In genomic region chr17:81666342-81667191, GRCh38 we compare ENCODE assay signal across 8 cellular contexts. TPM values are rescaled to one million over a fixed set of nuclear protein-coding genes. Genes with fewer than 3 reads are reported as not detected.
DNase-seq lines count a peak whose midpoint lies in the region; ATAC-seq and TF ChIP-seq lines count a peak whose summit lies in the region.

CCDC137 (plus strand) TSS chr17:81666737; CDS start chr17:81666767, 30 bp downstream.
OXLD1 (minus strand) TSS chr17:81666605; CDS start chr17:81666577, 28 bp downstream.

- H3K9me3 ChIP-seq in fibroblast of lung (ENCODE audit: control insufficient read depth, insufficient read depth, low read depth, low read length), result no peaks in the 10 kb centered on the region
- no peaks in the 10 kb centered on the region for H3K9me3 ChIP-seq in naive thymus-derived CD4-positive, alpha-beta T cell (ENCODE audit: control insufficient read depth in 2 of 3, low read length in 3 of 3)

- peaks cover 41% of the 10 kb centered on the region for H3K79me2 ChIP-seq in GM23338 (replicated peaks; ENCODE audit: insufficient read depth)
- peaks cover 27% of the 10 kb centered on the region for H3K79me2 ChIP-seq in fibroblast of lung (ENCODE audit: control insufficient read depth, insufficient read depth, low read length)

- H3K4me3 Mint-ChIP-seq in GM23338, result peak within 1 kb of the TSS; percentile 98
- H3K4me3 Mint-ChIP-seq in activated T-helper 1 cell treated with anti-CD3 and anti-CD28 coated beads, Interleukin-12 subunit alpha, Interleukin-12 subunit beta, Interleukin-2, Interleukin-4 antibody, amounts not matched to agents 30 ng/mL and 10 ng/mL and 1 ng/mL, durations not matched to agents 14 hours and 24 hours and 36 hours, result peak within 1 kb of the TSS; percentile 99
- H3K4me3 Mint-ChIP-seq in naive thymus-derived CD4-positive, alpha-beta T cell, result peak within 1 kb of the TSS; percentile 88 to 99 (median 94)
- H3K4me3 Mint-ChIP-seq in stimulated activated memory B cell treated with anti-CD40 and anti-IgM and Interleukin-4, amounts not matched to agents 10 μg/mL and 1 μg/mL and 100 μg/mL, for 72 hours, result peak within 1 kb of the TSS; percentile 93

- peaks cover 27% of the 10 kb centered on the region for H3F3A ChIP-seq in GM23338 (replicated peaks; ENCODE audit: low read depth)

- POLR2A ChIA-PET in naive thymus-derived CD4-positive, alpha-beta T cell (lab: Charles Lee), result interaction anchor here (0.9 to 3.0 kb wide), 7 partner anchors 17 to 225 kb away, joined by 3 to 26 read pairs (median 5); partner anchors contain the start of genes ANAPC11, ARL16, HGS and MRPL12

- peaks cover 62% of the 10 kb centered on the region for H3K36me3 Mint-ChIP-seq in GM23338 (ENCODE audit: low read depth)
- H3K36me3 Mint-ChIP-seq in activated T-helper 1 cell treated with anti-CD3 and anti-CD28 coated beads, Interleukin-12 subunit alpha, Interleukin-12 subunit beta, Interleukin-2, Interleukin-4 antibody, amounts not matched to agents 30 ng/mL and 10 ng/mL and 1 ng/mL, durations not matched to agents 14 hours and 24 hours and 36 hours (ENCODE audit: low read depth), result peaks cover 35% of the 10 kb centered on the region
- peaks cover 0 to 26% (median 3%) of the 10 kb centered on the region in 5 donors for H3K36me3 Mint-ChIP-seq in naive thymus-derived CD4-positive, alpha-beta T cell
- H3K36me3 Mint-ChIP-seq in stimulated activated memory B cell treated with anti-CD40 and anti-IgM and Interleukin-4, amounts not matched to agents 10 μg/mL and 1 μg/mL and 100 μg/mL, for 72 hours, result peaks cover 29% of the 10 kb centered on the region

- peaks cover 21% of the 10 kb centered on the region for H3K27me3 Mint-ChIP-seq in GM23338 (ENCODE audit: insufficient read depth, low read depth, poor library complexity)
- no peaks in the 10 kb centered on the region for H3K27me3 Mint-ChIP-seq in activated T-helper 1 cell treated with anti-CD3 and anti-CD28 coated beads, Interleukin-12 subunit alpha, Interleukin-12 subunit beta, Interleukin-2, Interleukin-4 antibody, amounts not matched to agents 30 ng/mL and 10 ng/mL and 1 ng/mL, durations not matched to agents 14 hours and 24 hours and 36 hours (ENCODE audit: insufficient read depth)
- no peaks in the 10 kb centered on the region for H3K27me3 Mint-ChIP-seq in naive thymus-derived CD4-positive, alpha-beta T cell
- H3K27me3 Mint-ChIP-seq in stimulated activated memory B cell treated with anti-CD40 and anti-IgM and Interleukin-4, amounts not matched to agents 10 μg/mL and 1 μg/mL and 100 μg/mL, for 72 hours, result no peaks in the 10 kb centered on the region

- H3K27ac ChIP-seq in GM23338 (ENCODE audit: low read depth) (peak within 1 kb of the TSS; percentile 84), fibroblast of lung (ENCODE audit: insufficient read depth, low read length) (peak within 1 kb of the TSS; percentile 90)
- H3K27ac ChIP-seq in naive thymus-derived CD4-positive, alpha-beta T cell (ENCODE audit: low read depth, low read length), result peak within 1 kb of the TSS; percentile 93

- peaks cover 17% of the 10 kb centered on the region for H3K36me3 ChIP-seq in GM23338 (ENCODE audit: insufficient read depth)
- peaks cover 22% of the 10 kb centered on the region for H3K36me3 ChIP-seq in fibroblast of lung (ENCODE audit: control insufficient read depth, insufficient read depth, low read length)
- peaks cover 4 to 41% (median 12%) of the 10 kb centered on the region in 3 experiments for H3K36me3 ChIP-seq in naive thymus-derived CD4-positive, alpha-beta T cell (ENCODE audit: control insufficient read depth in 2 of 3, insufficient read depth in 3 of 3, low read length in 3 of 3)

- H3K4me2 ChIP-seq in GM23338 (peak within 1 kb of the TSS; percentile 99), fibroblast of lung (ENCODE audit: extremely low read depth, insufficient read depth, low read length) (peak within 1 kb of the TSS; percentile 100)

- peak within 1 kb of the TSS; percentile 95 for H3K27ac Mint-ChIP-seq in GM23338
- H3K27ac Mint-ChIP-seq in activated T-helper 1 cell treated with anti-CD3 and anti-CD28 coated beads, Interleukin-12 subunit alpha, Interleukin-12 subunit beta, Interleukin-2, Interleukin-4 antibody, amounts not matched to agents 30 ng/mL and 10 ng/mL and 1 ng/mL, durations not matched to agents 14 hours and 24 hours and 36 hours, result peak within 1 kb of the TSS; percentile 98
- peak within 1 kb of the TSS; percentile 84 to 97 (median 92) for H3K27ac Mint-ChIP-seq in naive thymus-derived CD4-positive, alpha-beta T cell
- H3K27ac Mint-ChIP-seq in stimulated activated memory B cell treated with anti-CD40 and anti-IgM and Interleukin-4, amounts not matched to agents 10 μg/mL and 1 μg/mL and 100 μg/mL, for 72 hours, result peak within 1 kb of the TSS; percentile 88

- CTCF ChIA-PET in naive thymus-derived CD4-positive, alpha-beta T cell (lab: Charles Lee), result no interaction called here

- no peaks in the 10 kb centered on the region for H3K27me3 ChIP-seq in GM23338 (ENCODE audit: insufficient read depth)
- no peaks in the 10 kb centered on the region for H3K27me3 ChIP-seq in fibroblast of lung (ENCODE audit: control insufficient read depth, insufficient read depth, low read length)
- no peaks in the 10 kb centered on the region for H3K27me3 ChIP-seq in naive thymus-derived CD4-positive, alpha-beta T cell (ENCODE audit: control insufficient read depth in 2 of 2, insufficient read depth in 2 of 2, low read length in 2 of 2)

- DNase-seq in Daoy (ENCODE audit: low read depth), result peak; percentile 99
- peak; percentile 99 for DNase-seq in GM23338 (ENCODE audit: low spot score)
- peak; percentile 92 for DNase-seq in LHCN-M2 (ENCODE audit: low read depth)
- peak; percentile 94 for DNase-seq in RPMI7951 (ENCODE audit: low read depth)
- peak; percentile 93 for DNase-seq in activated T-helper 1 cell treated with anti-CD3 and anti-CD28 coated beads, Interleukin-12 subunit alpha, Interleukin-12 subunit beta, Interleukin-2, Interleukin-4 antibody, amounts not matched to agents 30 ng/mL and 10 ng/mL and 1 ng/mL, durations not matched to agents 14 hours and 24 hours and 36 hours (ENCODE audit: low spot score)
- DNase-seq in fibroblast of lung (ENCODE audit: low read depth in 2 of 2), result peak; percentile 96 to 97
- DNase-seq in naive thymus-derived CD4-positive, alpha-beta T cell, result peak; percentile 82 to 93 (median 89)

- H3K4me3 ChIP-seq in GM23338 (peak within 1 kb of the TSS; percentile 99), fibroblast of lung (replicated peaks in 1 of 4; ENCODE audit: control extremely low read depth in 1 of 4, insufficient read depth in 1 of 4, low read depth in 3 of 4, low read length in 4 of 4) (peak within 1 kb of the TSS; percentile 66 to 98 (median 92))
- peak within 1 kb of the TSS; percentile 86 for H3K4me3 ChIP-seq in naive thymus-derived CD4-positive, alpha-beta T cell (ENCODE audit: low read length)

- H4K20me1 ChIP-seq in GM23338 (replicated peaks; ENCODE audit: insufficient read depth), result peaks cover 12% of the 10 kb centered on the region
- H4K20me1 ChIP-seq in fibroblast of lung (ENCODE audit: control insufficient read depth, extremely low read depth, insufficient read depth, low read length), result no peaks in the 10 kb centered on the region

- H3K4me1 Mint-ChIP-seq in GM23338, result peaks cover 25% of the 10 kb centered on the region
- peaks cover 32% of the 10 kb centered on the region for H3K4me1 Mint-ChIP-seq in activated T-helper 1 cell treated with anti-CD3 and anti-CD28 coated beads, Interleukin-12 subunit alpha, Interleukin-12 subunit beta, Interleukin-2, Interleukin-4 antibody, amounts not matched to agents 30 ng/mL and 10 ng/mL and 1 ng/mL, durations not matched to agents 14 hours and 24 hours and 36 hours (ENCODE audit: low read depth)
- peaks cover 17 to 62% (median 43%) of the 10 kb centered on the region in 7 donors for H3K4me1 Mint-ChIP-seq in naive thymus-derived CD4-positive, alpha-beta T cell
- peaks cover 43% of the 10 kb centered on the region for H3K4me1 Mint-ChIP-seq in stimulated activated memory B cell treated with anti-CD40 and anti-IgM and Interleukin-4, amounts not matched to agents 10 μg/mL and 1 μg/mL and 100 μg/mL, for 72 hours

- H3K9me3 Mint-ChIP-seq in GM23338, result no peaks in the 10 kb centered on the region
- no peaks in the 10 kb centered on the region for H3K9me3 Mint-ChIP-seq in activated T-helper 1 cell treated with anti-CD3 and anti-CD28 coated beads, Interleukin-12 subunit alpha, Interleukin-12 subunit beta, Interleukin-2, Interleukin-4 antibody, amounts not matched to agents 30 ng/mL and 10 ng/mL and 1 ng/mL, durations not matched to agents 14 hours and 24 hours and 36 hours
- peaks cover 0 to 2% (median 0%) of the 10 kb centered on the region in 11 donors for H3K9me3 Mint-ChIP-seq in naive thymus-derived CD4-positive, alpha-beta T cell
- no peaks in the 10 kb centered on the region for H3K9me3 Mint-ChIP-seq in stimulated activated memory B cell treated with anti-CD40 and anti-IgM and Interleukin-4, amounts not matched to agents 10 μg/mL and 1 μg/mL and 100 μg/mL, for 72 hours

- intact Hi-C loops in activated T-helper 1 cell treated with anti-CD3 and anti-CD28 coated beads, Interleukin-12 subunit alpha, Interleukin-12 subunit beta, Interleukin-2, Interleukin-4 antibody, amounts not matched to agents 30 ng/mL and 10 ng/mL and 1 ng/mL, durations not matched to agents 14 hours and 24 hours and 36 hours (cut with micrococcal nuclease), result loop anchor here (1.0 kb wide), 5 partner anchors 17 to 194 kb away; partner anchors contain the start of genes ARL16, MRPL12 and P4HB
- intact Hi-C loops in naive thymus-derived CD4-positive, alpha-beta T cell (cut with micrococcal nuclease), result loop anchor here (1.0 to 5.0 kb wide), 8 partner anchors 16 to 196 kb away; partner anchors contain the start of genes ARL16 (in 2 of the 2), MRPL12 (in 2 of the 2), NPLOC4 (in 2 of the 2) and TSPAN10 (in 2 of the 2)

- H3K9me2 ChIP-seq in GM23338 (ENCODE audit: insufficient read depth), result no peaks in the 10 kb centered on the region

- no peak for TF ChIP-seq CTCF in GM23338 (conservative IDR thresholded peaks at IDR 0.05; ENCODE audit: low read depth in 2 of 2)
- no peak for TF ChIP-seq CTCF in fibroblast of lung (conservative IDR thresholded peaks at IDR 0.05 in 1 of 2, IDR thresholded peaks at IDR 0.05 in 1 of 2; ENCODE audit: low read depth in 1 of 2, low read length in 2 of 2)

- H3K4me1 ChIP-seq in GM23338 (ENCODE audit: insufficient read depth), result peaks cover 15% of the 10 kb centered on the region
- H3K4me1 ChIP-seq in fibroblast of lung (ENCODE audit: control insufficient read depth, extremely low read depth, insufficient read depth, low read length), result peaks cover 9% of the 10 kb centered on the region
- peaks cover 35 to 50% of the 10 kb centered on the region in 2 donors for H3K4me1 ChIP-seq in naive thymus-derived CD4-positive, alpha-beta T cell (ENCODE audit: control insufficient read depth in 2 of 2, insufficient read depth in 2 of 2, low read length in 2 of 2)

- peak within 1 kb of the TSS; percentile 91 for H3K9ac ChIP-seq in fibroblast of lung (ENCODE audit: insufficient read depth, low read length)

- ATAC-seq in GM23338, result peak; percentile 94
- ATAC-seq in naive thymus-derived CD4-positive, alpha-beta T cell, result peak; percentile 94
- ATAC-seq in stimulated activated memory B cell treated with anti-CD40 and anti-IgM and Interleukin-4, amounts not matched to agents 10 μg/mL and 1 μg/mL and 100 μg/mL, for 72 hours, result peak; percentile 98

- 0 out of 2 replicates have a peak within 1 kb of the TSS, but pooled peaks have one; percentile 56 for H2AFZ ChIP-seq in GM23338
- H2AFZ ChIP-seq in fibroblast of lung (ENCODE audit: low read length), result peak within 1 kb of the TSS; percentile 76

RNA-seq across cellular contexts. Expression of gene CCDC137, which starts in this region (rescaled TPM):
- 60.4 and 68.6 TPM in 2 replicates for total RNA-seq in Daoy (2014; rRNA removed; shearing (Covaris generic))
- 22.3 and 26.1 TPM in 2 replicates for total RNA-seq in GM23338 (2014; rRNA removed; shearing (Covaris generic))
- 69.3 and 73.4 TPM in 2 replicates for polyA plus RNA-seq in GM23338 (2016; fragmentation: Nextera tagmentation; extraction: Ambion mirVana)
- total RNA-seq in LHCN-M2 (2014; rRNA removed), result 25.2 and 28.2 TPM in 2 replicates
- 23.7 TPM for polyA plus RNA-seq in LHCN-M2 (2012)
- total RNA-seq in RPMI7951 (2014; rRNA removed; shearing (Covaris generic)), result 7.7 and 14.1 TPM in 2 replicates
- 59.3 and 62.1 TPM in 2 replicates for total RNA-seq in activated T-helper 1 cell treated with anti-CD3 and anti-CD28 coated beads, Interleukin-12 subunit alpha, Interleukin-12 subunit beta, Interleukin-2, Interleukin-4 antibody, amounts not matched to agents 30 ng/mL and 10 ng/mL and 1 ng/mL, durations not matched to agents 14 hours and 24 hours and 36 hours
- total RNA-seq in fibroblast of lung, result 6.2 and 6.9 TPM in 2 replicates
- polyA plus RNA-seq in fibroblast of lung, result 9.8 and 13.3 TPM in 2 replicates
- polyA plus RNA-seq in fibroblast of lung (2012), result 16.9 and 28.1 TPM in 2 replicates
- polyA minus RNA-seq in fibroblast of lung (ENCODE audit: low replicate concordance), result 2.6 and 9.2 TPM in 2 replicates
- 10 to 100 TPM; 16.3 to 33.5 (median 27.1) TPM for total RNA-seq in naive thymus-derived CD4-positive, alpha-beta T cell
- polyA plus RNA-seq in naive thymus-derived CD4-positive, alpha-beta T cell, result 10 to 100 TPM; 10.0 to 26.0 TPM

RNA-seq across cellular contexts. Expression of gene OXLD1, which starts in this region (rescaled TPM):
- 54.2 and 84.9 TPM in 2 replicates for total RNA-seq in Daoy (2014; rRNA removed; shearing (Covaris generic))
- 46.0 and 76.2 TPM in 2 replicates for total RNA-seq in GM23338 (2014; rRNA removed; shearing (Covaris generic))
- polyA plus RNA-seq in GM23338 (2016; fragmentation: Nextera tagmentation; extraction: Ambion mirVana) (64.9 and 73.0 TPM in 2 replicates), fibroblast of lung (8.8 and 11.6 TPM in 2 replicates)
- total RNA-seq in LHCN-M2 (2014; rRNA removed) (54.1 and 54.8 TPM in 2 replicates), fibroblast of lung (34.2 and 45.6 TPM in 2 replicates)
- polyA plus RNA-seq in LHCN-M2 (2012), result 34.9 TPM
- 36.5 and 54.0 TPM in 2 replicates for total RNA-seq in RPMI7951 (2014; rRNA removed; shearing (Covaris generic))
- total RNA-seq in activated T-helper 1 cell treated with anti-CD3 and anti-CD28 coated beads, Interleukin-12 subunit alpha, Interleukin-12 subunit beta, Interleukin-2, Interleukin-4 antibody, amounts not matched to agents 30 ng/mL and 10 ng/mL and 1 ng/mL, durations not matched to agents 14 hours and 24 hours and 36 hours, result 54.3 and 57.5 TPM in 2 replicates
- polyA plus RNA-seq in fibroblast of lung (2012), result 19.7 and 28.2 TPM in 2 replicates
- 1.7 and 6.2 TPM in 2 replicates for polyA minus RNA-seq in fibroblast of lung (ENCODE audit: low replicate concordance)
- total RNA-seq in naive thymus-derived CD4-positive, alpha-beta T cell, result 10 to 100 TPM; 35.9 to 61.9 (median 47.5) TPM
- 100 to 1,000 TPM; 108 to 123 TPM for polyA plus RNA-seq in naive thymus-derived CD4-positive, alpha-beta T cell

Comparison
In these comparisons a context has a peak if more than half of its experiments do, and no peak if none do; other contexts are left out.
1. Peak in every context shown above with its lines: DNase-seq, ATAC-seq, H3K4me3 ChIP-seq and H3K27ac ChIP-seq.